ENCODE assay signal across 1 cellular context in genomic region chr5:140557136-140557805, GRCh38.
A peak's percentile ranks its signal among the peaks of the same experiment; 100 is the strongest.
TF ChIP-seq lines count a peak whose summit lies in the region.

TSS of gene SRA1 (minus strand) at chr5:140557473. CDS start at chr5:140557452, 21 bp downstream.

TF ChIP-seq in HepG2, 621 proteins besides CTCF, POLR2A, EP300 and RAD21 (continued from another document):
- TF ChIP-seq, protein P1, sequence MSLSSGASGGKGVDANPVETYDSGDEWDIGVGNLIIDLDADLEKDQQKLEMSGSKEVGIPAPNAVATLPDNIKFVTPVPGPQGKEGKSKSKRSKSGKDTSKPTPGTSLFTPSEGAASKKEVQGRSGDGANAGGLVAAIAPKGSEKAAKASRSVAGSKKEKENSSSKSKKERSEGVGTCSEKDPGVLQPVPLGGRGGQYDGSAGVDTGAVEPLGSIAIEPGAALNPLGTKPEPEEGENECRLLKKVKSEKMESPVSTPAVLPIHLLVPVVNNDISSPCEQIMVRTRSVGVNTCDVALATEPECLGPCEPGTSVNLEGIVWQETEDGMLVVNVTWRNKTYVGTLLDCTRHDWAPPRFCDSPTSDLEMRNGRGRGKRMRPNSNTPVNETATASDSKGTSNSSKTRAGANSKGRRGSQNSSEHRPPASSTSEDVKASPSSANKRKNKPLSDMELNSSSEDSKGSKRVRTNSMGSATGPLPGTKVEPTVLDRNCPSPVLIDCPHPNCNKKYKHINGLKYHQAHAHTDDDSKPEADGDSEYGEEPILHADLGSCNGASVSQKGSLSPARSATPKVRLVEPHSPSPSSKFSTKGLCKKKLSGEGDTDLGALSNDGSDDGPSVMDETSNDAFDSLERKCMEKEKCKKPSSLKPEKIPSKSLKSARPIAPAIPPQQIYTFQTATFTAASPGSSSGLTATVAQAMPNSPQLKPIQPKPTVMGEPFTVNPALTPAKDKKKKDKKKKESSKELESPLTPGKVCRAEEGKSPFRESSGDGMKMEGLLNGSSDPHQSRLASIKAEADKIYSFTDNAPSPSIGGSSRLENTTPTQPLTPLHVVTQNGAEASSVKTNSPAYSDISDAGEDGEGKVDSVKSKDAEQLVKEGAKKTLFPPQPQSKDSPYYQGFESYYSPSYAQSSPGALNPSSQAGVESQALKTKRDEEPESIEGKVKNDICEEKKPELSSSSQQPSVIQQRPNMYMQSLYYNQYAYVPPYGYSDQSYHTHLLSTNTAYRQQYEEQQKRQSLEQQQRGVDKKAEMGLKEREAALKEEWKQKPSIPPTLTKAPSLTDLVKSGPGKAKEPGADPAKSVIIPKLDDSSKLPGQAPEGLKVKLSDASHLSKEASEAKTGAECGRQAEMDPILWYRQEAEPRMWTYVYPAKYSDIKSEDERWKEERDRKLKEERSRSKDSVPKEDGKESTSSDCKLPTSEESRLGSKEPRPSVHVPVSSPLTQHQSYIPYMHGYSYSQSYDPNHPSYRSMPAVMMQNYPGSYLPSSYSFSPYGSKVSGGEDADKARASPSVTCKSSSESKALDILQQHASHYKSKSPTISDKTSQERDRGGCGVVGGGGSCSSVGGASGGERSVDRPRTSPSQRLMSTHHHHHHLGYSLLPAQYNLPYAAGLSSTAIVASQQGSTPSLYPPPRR (CRISPR knock-in tag; IDR thresholded peaks at IDR 0.05; ENCODE audit: borderline replicate concordance) = peak; percentile 32; the same call in 1 of the 2 replicates
- TF ChIP-seq HNRNPL (IDR thresholded peaks at IDR 0.05; ENCODE audit: low read depth, low read length) (0 out of 2 replicates have a peak, but pooled peaks have one; percentile 38), TBX2 (CRISPR knock-in tag; IDR thresholded peaks at IDR 0.05; ENCODE audit: borderline replicate concordance) (peak; percentile 66; the same call in 1 of the 2 replicates), MED8 (CRISPR knock-in tag; IDR thresholded peaks at IDR 0.05; ENCODE audit: insufficient replicate concordance) (peak; percentile 79), HCFC1 (IDR thresholded peaks at IDR 0.05; ENCODE audit: low read depth, low read length) (peak; percentile 39; the same call in 1 of the 2 replicates), ATF4 (CRISPR knock-in tag; IDR thresholded peaks at IDR 0.05) (peak in 1 of 2 experiments; percentile 62; a peak in 1 of 4 replicates), ZBTB7B (CRISPR knock-in tag; IDR thresholded peaks at IDR 0.05) (peak; percentile 60; the same call in 1 of the 2 replicates), ZNF777 (CRISPR knock-in tag; IDR thresholded peaks at IDR 0.05) (peak; percentile 89), FOXO1 (CRISPR knock-in tag; IDR thresholded peaks at IDR 0.05) (peak; percentile 39; the same call in 1 of the 2 replicates), RFXANK (CRISPR knock-in tag; IDR thresholded peaks at IDR 0.05) (0 out of 2 replicates have a peak, but pooled peaks have one; percentile 68), HOXD1 (CRISPR knock-in tag; IDR thresholded peaks at IDR 0.05) (peak; percentile 48; the same call in 1 of the 2 replicates), CBFB (CRISPR knock-in tag; IDR thresholded peaks at IDR 0.05) (peak; percentile 91), TEAD3 (CRISPR knock-in tag; optimal IDR thresholded peaks at IDR 0.05; ENCODE audit: borderline replicate concordance) (peak; percentile 67), SRSF1 (optimal IDR thresholded peaks at IDR 0.05; ENCODE audit: low read depth, low read length) (peak; percentile 96), ZNF431 (CRISPR knock-in tag; IDR thresholded peaks at IDR 0.05; ENCODE audit: borderline replicate concordance, low read depth) (no peak), TP53 (CRISPR knock-in tag; conservative IDR thresholded peaks at IDR 0.05) (peak; percentile 79; the same call in 1 of the 2 replicates), ARNT (IDR thresholded peaks at IDR 0.05) (no peak), ZNF709 (CRISPR knock-in tag; IDR thresholded peaks at IDR 0.05) (peak; percentile 51; the same call in 1 of the 2 replicates), GTF2F1 (IDR thresholded peaks at IDR 0.05; ENCODE audit: low read length) (no peak), DNMT1 (CRISPR knock-in tag; IDR thresholded peaks at IDR 0.05) (0 out of 2 replicates have a peak, but pooled peaks have one; percentile 50), GATA4 (IDR thresholded peaks at IDR 0.05; ENCODE audit: borderline replicate concordance, low read depth) (peak; percentile 73; the same call in 1 of the 2 replicates), ZNF761 (CRISPR knock-in tag; conservative IDR thresholded peaks at IDR 0.05) (peak; percentile 33; the same call in 1 of the 2 replicates), BCL6 (CRISPR knock-in tag; IDR thresholded peaks at IDR 0.05) (peak; percentile 66), NR3C1 (CRISPR knock-in tag; IDR thresholded peaks at IDR 0.05) (no peak), ZNF891 (CRISPR knock-in tag; IDR thresholded peaks at IDR 0.05) (peak; percentile 88)
- TF ChIP-seq, protein P2, sequence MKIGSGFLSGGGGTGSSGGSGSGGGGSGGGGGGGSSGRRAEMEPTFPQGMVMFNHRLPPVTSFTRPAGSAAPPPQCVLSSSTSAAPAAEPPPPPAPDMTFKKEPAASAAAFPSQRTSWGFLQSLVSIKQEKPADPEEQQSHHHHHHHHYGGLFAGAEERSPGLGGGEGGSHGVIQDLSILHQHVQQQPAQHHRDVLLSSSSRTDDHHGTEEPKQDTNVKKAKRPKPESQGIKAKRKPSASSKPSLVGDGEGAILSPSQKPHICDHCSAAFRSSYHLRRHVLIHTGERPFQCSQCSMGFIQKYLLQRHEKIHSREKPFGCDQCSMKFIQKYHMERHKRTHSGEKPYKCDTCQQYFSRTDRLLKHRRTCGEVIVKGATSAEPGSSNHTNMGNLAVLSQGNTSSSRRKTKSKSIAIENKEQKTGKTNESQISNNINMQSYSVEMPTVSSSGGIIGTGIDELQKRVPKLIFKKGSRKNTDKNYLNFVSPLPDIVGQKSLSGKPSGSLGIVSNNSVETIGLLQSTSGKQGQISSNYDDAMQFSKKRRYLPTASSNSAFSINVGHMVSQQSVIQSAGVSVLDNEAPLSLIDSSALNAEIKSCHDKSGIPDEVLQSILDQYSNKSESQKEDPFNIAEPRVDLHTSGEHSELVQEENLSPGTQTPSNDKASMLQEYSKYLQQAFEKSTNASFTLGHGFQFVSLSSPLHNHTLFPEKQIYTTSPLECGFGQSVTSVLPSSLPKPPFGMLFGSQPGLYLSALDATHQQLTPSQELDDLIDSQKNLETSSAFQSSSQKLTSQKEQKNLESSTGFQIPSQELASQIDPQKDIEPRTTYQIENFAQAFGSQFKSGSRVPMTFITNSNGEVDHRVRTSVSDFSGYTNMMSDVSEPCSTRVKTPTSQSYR (CRISPR knock-in tag; IDR thresholded peaks at IDR 0.05; ENCODE audit: borderline replicate concordance) = peak; percentile 41; the same call in 1 of the 2 replicates
